In genomic region chr2:27878825-27879224, GRCh38 we compare ENCODE assay signal across 8 cellular contexts.
"Had no signal": no experiment of that assay in that cellular context is flagged by ENCODE, and none has a peak within 500 bp of the region (broad histone marks: within the 10 kb centered on the region; RNA-seq: fewer than 3 reads in every experiment).

No MANE protein-coding gene starts in this region.

- FAIRE-seq: H1, H54, HTR-8/SVneo, K562 had no signal

- H3K9ac ChIP-seq: KMS-11 had no signal

- H3K27ac ChIP-seq: KMS-11 had no signal

- ATAC-seq: GM23338, K562 had no signal

- DNase-seq: H9, HCEC 1CT had no signal

- H3K4me2 ChIP-seq: GM23338, KMS-11 had no signal

- H3K4me3 ChIP-seq: GM23338, K562 had no signal

- H2AFZ ChIP-seq: GM23338 had no signal
